In genomic region chr4:141301216-141301615, GRCh38 we compare ENCODE assay signal across 23 cellular contexts.
"Had no signal": no experiment of that assay in that cellular context is flagged by ENCODE, and none has a peak within 500 bp of the region (broad histone marks: within the 10 kb centered on the region; RNA-seq: fewer than 3 reads in every experiment).

No MANE protein-coding gene starts in this region.

- H3K9me3 Mint-ChIP-seq: activated naive CD4-positive, alpha-beta T cell treated with anti-CD3 and anti-CD28 coated beads, Interleukin-2, amount 50 U/mL, for 24 hours; brain; T-helper 1 cell treated with Interleukin-12 subunit alpha and Interleukin-12 subunit beta and Interleukin-4 antibody, amounts not matched to agents 30 μg/mL and 1 μg/mL, for 36 hours had no signal

- FAIRE-seq: K562, RCC 7860 had no signal

- H3K27ac Mint-ChIP-seq: activated CD8-positive, alpha-beta T cell treated with anti-CD3 and anti-CD28 coated beads, Interleukin-2, amount 10 ng/mL, durations not matched to agents 7 days and 5 days; activated naive CD4-positive, alpha-beta T cell treated with anti-CD3 and anti-CD28 coated beads, Interleukin-2, amount 50 U/mL, for 24 hours; brain; T-helper 1 cell treated with Interleukin-12 subunit alpha and Interleukin-12 subunit beta and Interleukin-4 antibody, amounts not matched to agents 30 μg/mL and 1 μg/mL, for 36 hours had no signal

- H3K4me3 ChIP-seq: K562, SK-N-MC had no signal

- H3K4me1 Mint-ChIP-seq: activated naive CD4-positive, alpha-beta T cell treated with anti-CD3 and anti-CD28 coated beads, Interleukin-2, amount 50 U/mL, for 24 hours; brain had no signal

- H3K36me3 Mint-ChIP-seq: activated naive CD4-positive, alpha-beta T cell treated with anti-CD3 and anti-CD28 coated beads, Interleukin-2, amount 50 U/mL, for 24 hours; brain had no signal

- DNase-seq: activated CD4-positive, alpha-beta T cell treated with anti-CD3 and anti-CD28 coated beads for 4 hours; activated CD8-positive, alpha-beta memory T cell treated with anti-CD3 and anti-CD28 coated beads, Interleukin-2, amount 50 U/mL, for 48 hours; activated CD8-positive, alpha-beta T cell treated with anti-CD3 and anti-CD28 coated beads, Interleukin-2, amount 10 ng/mL, durations not matched to agents 7 days and 5 days; activated T-cell treated with anti-CD3 and anti-CD28 coated beads, Interleukin-2, amount 50 U/mL, for 1 hour; aorta; Karpas-422; MM.1S; NCI-H1105; NCI-H1436; NCI-H1694 treated with DMSO at 0.1 percent for 48 hours; NCI-H2029 treated with DMSO at 0.1 percent for 48 hours; NCI-H446; NCI-H524; PC-3; SIG-M5; SW 1271 had no signal

- H3K27ac ChIP-seq: SK-N-MC had no signal

- H3K4me3 Mint-ChIP-seq: activated CD8-positive, alpha-beta T cell treated with anti-CD3 and anti-CD28 coated beads, Interleukin-2, amount 10 ng/mL, durations not matched to agents 7 days and 5 days; activated naive CD4-positive, alpha-beta T cell treated with anti-CD3 and anti-CD28 coated beads, Interleukin-2, amount 50 U/mL, for 24 hours; brain; T-helper 1 cell treated with Interleukin-12 subunit alpha and Interleukin-12 subunit beta and Interleukin-4 antibody, amounts not matched to agents 30 μg/mL and 1 μg/mL, for 36 hours had no signal

- ATAC-seq: activated CD4-positive, CD25-positive, alpha-beta regulatory T cell treated with anti-CD3 and anti-CD28 coated beads, Interleukin-2, amount 50 U/mL, for 24 hours; activated CD8-positive, alpha-beta T cell treated with anti-CD3 and anti-CD28 coated beads, Interleukin-2, amount 10 ng/mL, durations not matched to agents 7 days and 5 days; K562; PC-3 had no signal

- H3K27me3 Mint-ChIP-seq: brain had no signal
